Comparison of ENCODE assay signal across 9 cellular contexts in genomic region chr12:51922762-51923505, GRCh38. TPM values are rescaled to one million over a fixed set of nuclear protein-coding genes. Genes with fewer than 3 reads are reported as not detected.
A peak's percentile ranks its signal among the peaks of the same experiment; 100 is the strongest.
DNase-seq lines count a peak whose midpoint lies in the region; ATAC-seq and TF ChIP-seq lines count a peak whose summit lies in the region.
"Had no signal": no experiment of that assay in that cellular context is flagged by ENCODE, and none has a peak within 500 bp of the region (broad histone marks: within the 10 kb centered on the region; RNA-seq: fewer than 3 reads in every experiment).

No MANE protein-coding gene starts in this region.

- H3K27ac Mint-ChIP-seq in memory B cell, result peak overlapping the region; percentile 62

- H3K4me1 ChIP-seq in upper lobe of right lung, result peaks cover 39% of the 10 kb centered on the region

- H3K27me3 ChIP-seq in upper lobe of right lung, result no peaks in the 10 kb centered on the region

- no peaks in the 10 kb centered on the region for H3K27me3 Mint-ChIP-seq in memory B cell

- no peaks in the 10 kb centered on the region for H3K9me3 ChIP-seq in upper lobe of right lung

- H3K4me1 Mint-ChIP-seq in memory B cell, result peaks cover 24% of the 10 kb centered on the region

- H3K27ac ChIP-seq in coronary artery, result peak overlapping the region in 1 of 2 donors; percentile 82
- H3K27ac ChIP-seq in upper lobe of right lung, result peak overlapping the region; percentile 68
- H3K27ac ChIP-seq: 22Rv1 had no signal

- peak; percentile 72 for ATAC-seq in memory B cell (ENCODE audit: low read depth)
- ATAC-seq in upper lobe of right lung, result peak; percentile 79
- no peak for ATAC-seq in HG03442 (IDR thresholded peaks at IDR 0.05; ENCODE audit: unreplicated experiment)
- no peak for ATAC-seq in GM19397 (IDR thresholded peaks at IDR 0.05; ENCODE audit: unreplicated experiment)

- peak overlapping the region; percentile 45 for H3K4me3 ChIP-seq in coronary artery
- peak overlapping the region; percentile 8 for H3K4me3 ChIP-seq in upper lobe of right lung

- no peak for TF ChIP-seq CTCF in coronary artery (IDR thresholded peaks at IDR 0.05)
- TF ChIP-seq CTCF in upper lobe of right lung (IDR thresholded peaks at IDR 0.05), result peak; percentile 16

- peak overlapping the region; percentile 76 for H3K4me3 Mint-ChIP-seq in memory B cell

- H3K36me3 Mint-ChIP-seq in memory B cell, result no peaks in the 10 kb centered on the region

- no peaks in the 10 kb centered on the region for H3K9me3 Mint-ChIP-seq in memory B cell

- peaks cover 14% of the 10 kb centered on the region for H3K36me3 ChIP-seq in upper lobe of right lung

- intact Hi-C loops in upper lobe of right lung (cut with DNase I), result loop anchor here (10.0 kb wide), 1 partner anchor 52 kb away; no protein-coding TSS in a partner anchor

- DNase-seq in DMS153 (lab: John Stamatoyannopoulos, UW) (peak; percentile 15), DMS153 treated with DMSO at 0.1 percent for 48 hours (lab: John Stamatoyannopoulos, UW; ENCODE audit: unreplicated experiment) (no peak), coronary artery (ENCODE audit: low spot score) (no peak), memory B cell (ENCODE audit: low spot score in 2 of 2) (no peak), upper lobe of right lung (no peak)
- no peak for DNase-seq in stimulated activated CD4-positive, alpha-beta T cell treated with anti-CD3 and anti-CD28 coated beads, Interleukin-1b, Interleukin-23, amount 100 ng/mL, for 48 hours

RNA-seq across cellular contexts. Expression of gene ACVRL1, which starts 15.6 kb away (rescaled TPM):
- total RNA-seq in upper lobe of right lung, result 223 TPM

RNA-seq across cellular contexts. Expression of gene ACVR1B, which starts 28.6 kb away (rescaled TPM):
- total RNA-seq in upper lobe of right lung, result 33.5 TPM

RNA-seq across cellular contexts. Expression of gene ANKRD33, which starts 35.0 kb away (rescaled TPM):
- total RNA-seq in upper lobe of right lung, result not detected

Comparison
In these comparisons a context has a peak if more than half of its experiments do, and no peak if none do; other contexts are left out.
1. ATAC-seq: peak in memory B cell (single experiment) and upper lobe of right lung (single experiment); none in HG03442 (single experiment) and GM19397 (single experiment).